Comparison of ENCODE assay signal across 25 cellular contexts in the genomic region with DNA sequence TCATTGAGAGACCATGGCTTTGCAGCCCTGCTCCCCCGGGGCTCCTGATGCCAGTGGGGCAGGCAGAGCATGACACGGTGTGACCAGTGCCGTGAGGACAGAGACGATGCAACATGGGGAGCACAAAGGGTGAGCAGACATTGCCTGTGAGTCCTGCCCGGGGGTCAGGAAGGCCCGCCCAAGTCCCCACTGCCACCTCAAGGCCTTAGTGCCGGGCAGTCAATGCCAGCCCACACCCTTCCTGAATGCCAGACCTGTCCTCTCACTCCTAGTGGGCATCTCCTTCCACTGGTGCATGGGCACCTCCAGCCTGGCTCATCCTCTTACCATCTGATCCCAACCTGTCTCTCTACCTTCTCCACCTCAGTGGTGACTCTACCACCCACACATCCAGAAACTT.
"Had no signal": no experiment of that assay in that cellular context is flagged by ENCODE, and none has a peak within 500 bp of the region (broad histone marks: within the 10 kb centered on the region; RNA-seq: fewer than 3 reads in every experiment).

No MANE protein-coding gene starts in this region.

- H3K27me3 Mint-ChIP-seq: activated CD4-positive, alpha-beta memory T cell treated with anti-CD3 and anti-CD28 coated beads for 36 hours; activated CD4-positive, alpha-beta T cell treated with anti-CD3 and anti-CD28 coated beads, Interleukin-2, amount 10 ng/mL, durations not matched to agents 7 days and 5 days; activated naive CD4-positive, alpha-beta T cell treated with anti-CD3 and anti-CD28 coated beads, Interleukin-2, amount 50 U/mL, for 24 hours had no signal

- DNase-seq: activated CD4-positive, alpha-beta memory T cell treated with anti-CD3 and anti-CD28 coated beads for 36 hours; activated CD4-positive, alpha-beta T cell treated with anti-CD3 and anti-CD28 coated beads for 1 hour; activated CD4-positive, alpha-beta T cell treated with anti-CD3 and anti-CD28 coated beads, Interleukin-2, amount 10 ng/mL, durations not matched to agents 7 days and 5 days; activated CD8-positive, alpha-beta memory T cell treated with anti-CD3 and anti-CD28 coated beads, Interleukin-2, amount 50 U/mL, for 4 hours; activated naive CD4-positive, alpha-beta T cell; activated T-cell treated with anti-CD3 and anti-CD28 coated beads, Interleukin-2, amount 50 U/mL, for 72 hours; body of pancreas; Karpas-422; MM.1S; NCI-H1105; NCI-H1436; NCI-H1694 treated with DMSO at 0.1 percent for 48 hours; NCI-H2081; NCI-H510A treated with DMSO at 0.1 percent for 48 hours; NCI-H69; NK-92 treated with Interleukin-12 subunit alpha and Interleukin-12 subunit beta, amount 100 ng/mL, for 24 hours; OCI-M1; SHP77; T-helper 17 cell; T-helper 9 cell had no signal

- H3K4me1 Mint-ChIP-seq: activated CD4-positive, alpha-beta T cell treated with anti-CD3 and anti-CD28 coated beads, Interleukin-2, amount 10 ng/mL, durations not matched to agents 7 days and 5 days; activated naive CD4-positive, alpha-beta T cell treated with anti-CD3 and anti-CD28 coated beads, Interleukin-2, amount 50 U/mL, for 24 hours had no signal

- H3K36me3 Mint-ChIP-seq: activated CD4-positive, alpha-beta memory T cell treated with anti-CD3 and anti-CD28 coated beads for 36 hours; activated naive CD4-positive, alpha-beta T cell treated with anti-CD3 and anti-CD28 coated beads, Interleukin-2, amount 50 U/mL, for 24 hours; WTC11 had no signal

- H3K4me3 Mint-ChIP-seq: activated CD4-positive, alpha-beta memory T cell treated with anti-CD3 and anti-CD28 coated beads for 36 hours; activated CD4-positive, alpha-beta T cell treated with anti-CD3 and anti-CD28 coated beads, Interleukin-2, amount 10 ng/mL, durations not matched to agents 7 days and 5 days; activated naive CD4-positive, alpha-beta T cell treated with anti-CD3 and anti-CD28 coated beads, Interleukin-2, amount 50 U/mL, for 24 hours; activated T-cell treated with anti-CD3 and anti-CD28 coated beads, Interleukin-2, amount 50 U/mL, for 72 hours; T-helper 17 cell; WTC11 had no signal

- H3K4me3 ChIP-seq: ascending aorta, body of pancreas, K562 had no signal

- H3K9me3 Mint-ChIP-seq: activated CD4-positive, alpha-beta memory T cell treated with anti-CD3 and anti-CD28 coated beads for 36 hours; activated CD4-positive, alpha-beta T cell treated with anti-CD3 and anti-CD28 coated beads, Interleukin-2, amount 10 ng/mL, durations not matched to agents 7 days and 5 days; activated naive CD4-positive, alpha-beta T cell treated with anti-CD3 and anti-CD28 coated beads, Interleukin-2, amount 50 U/mL, for 24 hours; activated T-cell treated with anti-CD3 and anti-CD28 coated beads, Interleukin-2, amount 50 U/mL, for 72 hours; activated T-helper 2 cell treated with anti-CD3 and anti-CD28 coated beads, Interferon-gamma antibody, Interleukin-2, Interleukin-4, amounts not matched to agents 10 μg/mL and 5 μg/mL and 100 μg/mL, durations not matched to agents 14 hours and 24 hours and 36 hours; WTC11 had no signal

- ATAC-seq: activated T-cell treated with anti-CD3 and anti-CD28 coated beads, Interleukin-2, amount 50 U/mL, for 72 hours; K562; T-helper 17 cell; WTC11 had no signal

- H3K27me3 ChIP-seq: ascending aorta, body of pancreas had no signal

- H3K36me3 ChIP-seq: ascending aorta had no signal

- H3K27ac Mint-ChIP-seq: activated CD4-positive, alpha-beta memory T cell treated with anti-CD3 and anti-CD28 coated beads for 36 hours; activated CD4-positive, alpha-beta T cell treated with anti-CD3 and anti-CD28 coated beads, Interleukin-2, amount 10 ng/mL, durations not matched to agents 7 days and 5 days; activated naive CD4-positive, alpha-beta T cell treated with anti-CD3 and anti-CD28 coated beads, Interleukin-2, amount 50 U/mL, for 24 hours; activated T-cell treated with anti-CD3 and anti-CD28 coated beads, Interleukin-2, amount 50 U/mL, for 72 hours; activated T-helper 2 cell treated with anti-CD3 and anti-CD28 coated beads, Interferon-gamma antibody, Interleukin-2, Interleukin-4, amounts not matched to agents 10 μg/mL and 5 μg/mL and 100 μg/mL, durations not matched to agents 14 hours and 24 hours and 36 hours; T-helper 17 cell; WTC11 had no signal

- H3K27ac ChIP-seq: ascending aorta had no signal

- H3K9me3 ChIP-seq: ascending aorta, body of pancreas had no signal

- H3K4me1 ChIP-seq: ascending aorta had no signal
